ENCODE assay signal across 14 cellular contexts in genomic region chr1:207389728-207390464, GRCh38.
DNase-seq lines count a peak whose midpoint lies in the region; ATAC-seq and TF ChIP-seq lines count a peak whose summit lies in the region.
"Had no signal": no experiment of that assay in that cellular context is flagged by ENCODE, and none has a peak within 500 bp of the region (broad histone marks: within the 10 kb centered on the region; RNA-seq: fewer than 3 reads in every experiment).

No MANE protein-coding gene starts in this region.

- H3K79me2 ChIP-seq in PC-9 (ENCODE audit: low read depth) = no peaks in the 10 kb centered on the region

- H3K27ac ChIP-seq in PC-9 (peak overlapping the region; percentile 79), right lobe of liver (no peak overlapping the region)
- H3K27ac ChIP-seq: BLaER1 treated with 17β-estradiol and CSF1 and Interleukin-3, amounts not matched to agents 10 nM and 100 nM; gastroesophageal sphincter; KMS-11; vagina had no signal

- no peak for TF ChIP-seq POLR2A in right lobe of liver (IDR thresholded peaks at IDR 0.05)

- no peak overlapping the region for H3K4me3 ChIP-seq in PC-9
- no peak overlapping the region for H3K4me3 ChIP-seq in right lobe of liver
- H3K4me3 ChIP-seq: BLaER1 treated with 17β-estradiol and CSF1 and Interleukin-3, amounts not matched to agents 10 nM and 100 nM; gastroesophageal sphincter; vagina had no signal

- H3K27ac Mint-ChIP-seq in activated naive CD4-positive, alpha-beta T cell treated with anti-CD3 and anti-CD28 coated beads for 36 hours = peak overlapping the region; percentile 69
- H3K27ac Mint-ChIP-seq: natural killer cell treated with Interleukin-12 subunit alpha and Interleukin-12 subunit beta and Interleukin-15 and Interleukin-18, amount 100 ng/mL, for 72 hours had no signal

- H3K4me2 ChIP-seq in PC-9 = peak overlapping the region; percentile 26; the same call in 1 of the 2 replicates
- H3K4me2 ChIP-seq: BLaER1 treated with 17β-estradiol and CSF1 and Interleukin-3, amounts not matched to agents 10 nM and 100 nM; KMS-11 had no signal

- H3F3A ChIP-seq in PC-9 (ENCODE audit: insufficient read depth, low read depth) = peaks cover 10% of the 10 kb centered on the region

- TF ChIP-seq CTCF in PC-9 (conservative IDR thresholded peaks at IDR 0.05) (no peak), right lobe of liver (IDR thresholded peaks at IDR 0.05) (no peak)

- H3K4me1 ChIP-seq in PC-9 (replicated peaks; ENCODE audit: insufficient read depth) (peaks cover 29% of the 10 kb centered on the region), right lobe of liver (no peaks in the 10 kb centered on the region)
- H3K4me1 ChIP-seq: BLaER1 treated with 17β-estradiol and CSF1 and Interleukin-3, amounts not matched to agents 10 nM and 100 nM; gastroesophageal sphincter; vagina had no signal

- H3K36me3 ChIP-seq in PC-9 (ENCODE audit: low read depth) = no peaks in the 10 kb centered on the region
- no peaks in the 10 kb centered on the region for H3K36me3 ChIP-seq in right lobe of liver
- H3K36me3 ChIP-seq: BLaER1 treated with 17β-estradiol and CSF1 and Interleukin-3, amounts not matched to agents 10 nM and 100 nM; gastroesophageal sphincter; vagina had no signal

- H3K9me3 ChIP-seq in PC-9 (ENCODE audit: insufficient read depth, low read depth) (peaks cover 14% of the 10 kb centered on the region), right lobe of liver (no peaks in the 10 kb centered on the region)
- H3K9me3 ChIP-seq: vagina had no signal

- 35% methylated on average over 1 of the region's 1 CpG for WGBS in right lobe of liver (ENCODE audit: insufficient coverage, low coverage, low lambda C conversion rate, missing lambda C conversion rate)

- peaks cover 18% of the 10 kb centered on the region for H3K4me1 Mint-ChIP-seq in activated naive CD4-positive, alpha-beta T cell treated with anti-CD3 and anti-CD28 coated beads for 36 hours (ENCODE audit: low read depth)

- POLR2A ChIA-PET in PC-9 (lab: Charles Lee; ENCODE audit: unreplicated experiment) = no interaction called here

- no TSS peak for BruUV-seq in PC-9 (replicated peaks; lab: Mats Ljungman, UMichigan)

- peaks cover 2% of the 10 kb centered on the region for H3K36me3 Mint-ChIP-seq in activated naive CD4-positive, alpha-beta T cell treated with anti-CD3 and anti-CD28 coated beads for 36 hours (ENCODE audit: low read depth)
- H3K36me3 Mint-ChIP-seq: natural killer cell treated with Interleukin-12 subunit alpha and Interleukin-12 subunit beta and Interleukin-15 and Interleukin-18, amount 100 ng/mL, for 72 hours had no signal

- no peaks in the 10 kb centered on the region; the same call in 1 of the 2 replicates for H3K9me2 ChIP-seq in PC-9 (ENCODE audit: insufficient read depth)

- peak; percentile 100 for ATAC-seq in stimulated activated naive CD8-positive, alpha-beta T cell treated with anti-CD3 and anti-CD28 coated beads, Interleukin-15, Interleukin-2, amounts not matched to agents 100 U/mL and 50 U/mL, for 24 hours
- ATAC-seq in HG02642 (IDR thresholded peaks at IDR 0.05; ENCODE audit: poor library complexity, unreplicated experiment) (no peak), right lobe of liver (no peak)
- ATAC-seq: gastroesophageal sphincter had no signal

- CTCF ChIA-PET in activated naive CD4-positive, alpha-beta T cell treated with anti-CD3 and anti-CD28 coated beads for 36 hours (lab: Charles Lee) = interaction anchor here (0.6 to 1.4 kb wide), 6 partner anchors 16 to 112 kb away, joined by 3 to 4 read pairs (median 3); no protein-coding TSS in a partner anchor
- CTCF ChIA-PET in PC-9 (lab: Charles Lee) = no interaction called here

- H3K4me3 Mint-ChIP-seq in activated naive CD4-positive, alpha-beta T cell treated with anti-CD3 and anti-CD28 coated beads for 36 hours = no peak overlapping the region
- H3K4me3 Mint-ChIP-seq: natural killer cell treated with Interleukin-12 subunit alpha and Interleukin-12 subunit beta and Interleukin-15 and Interleukin-18, amount 100 ng/mL, for 72 hours had no signal

- no peaks in the 10 kb centered on the region for H4K20me1 ChIP-seq in PC-9 (ENCODE audit: insufficient read depth)
- H4K20me1 ChIP-seq: BLaER1 treated with 17β-estradiol and CSF1 and Interleukin-3, amounts not matched to agents 10 nM and 100 nM had no signal

- peaks cover 23% of the 10 kb centered on the region for H3K9me3 Mint-ChIP-seq in activated naive CD4-positive, alpha-beta T cell treated with anti-CD3 and anti-CD28 coated beads for 36 hours
- H3K9me3 Mint-ChIP-seq: natural killer cell treated with Interleukin-12 subunit alpha and Interleukin-12 subunit beta and Interleukin-15 and Interleukin-18, amount 100 ng/mL, for 72 hours had no signal

- H3K27me3 ChIP-seq in PC-9 (ENCODE audit: insufficient read depth, low read depth) (no peaks in the 10 kb centered on the region), right lobe of liver (no peaks in the 10 kb centered on the region)
- H3K27me3 ChIP-seq: BLaER1 treated with 17β-estradiol and CSF1 and Interleukin-3, amounts not matched to agents 10 nM and 100 nM; gastroesophageal sphincter; vagina had no signal

- H2AFZ ChIP-seq in PC-9 = peak overlapping the region; percentile 24

- intact Hi-C loops in activated naive CD4-positive, alpha-beta T cell treated with anti-CD3 and anti-CD28 coated beads for 36 hours (cut with micrococcal nuclease) = loop anchor here (1.0 to 5.0 kb wide), 7 partner anchors 22 to 293 kb away; partner anchors contain the start of gene CD55
- intact Hi-C loops in PC-9 (cut with micrococcal nuclease; ENCODE audit: unreplicated experiment) = loop anchor here (5.0 kb wide), 1 partner anchor 388 kb away; no protein-coding TSS in a partner anchor
- intact Hi-C loops in right lobe of liver (cut with DNase I) = no loop called here

- no peaks in the 10 kb centered on the region for H3K27me3 Mint-ChIP-seq in activated naive CD4-positive, alpha-beta T cell treated with anti-CD3 and anti-CD28 coated beads for 36 hours (ENCODE audit: low read depth)

- DNase-seq in activated naive CD4-positive, alpha-beta T cell treated with anti-CD3 and anti-CD28 coated beads for 36 hours = no peak
- DNase-seq in activated naive CD4-positive, alpha-beta T cell (lab: John Stamatoyannopoulos, UW) = no peak
- DNase-seq in PC-9 = peak in 1 of 2 experiments; percentile 72
- DNase-seq in dermis blood vessel endothelial cell = peak; percentile 37
- DNase-seq in stimulated activated naive CD8-positive, alpha-beta T cell treated with anti-CD3 and anti-CD28 coated beads, Interleukin-15, Interleukin-2, amounts not matched to agents 100 U/mL and 50 U/mL, for 24 hours = no peak
- no peak for DNase-seq in medulla oblongata (ENCODE audit: extremely low spot score)
- DNase-seq in right lobe of liver = no peak
- DNase-seq: cerebellar nuclear complex had no signal

Comparison
In these comparisons a context has a peak if more than half of its experiments do, and no peak if none do; other contexts are left out.
1. intact Hi-C loops: an anchor here in activated naive CD4-positive, alpha-beta T cell treated with anti-CD3 and anti-CD28 coated beads for 36 hours (1.0 to 5.0 kb wide) and PC-9 (5.0 kb wide); none called in right lobe of liver.